Comparison of ENCODE assay signal across 8 cellular contexts in genomic region chr10:11610151-11610854, GRCh38. TPM values are rescaled to one million over a fixed set of nuclear protein-coding genes. Genes with fewer than 3 reads are reported as not detected.
DNase-seq lines count a peak whose midpoint lies in the region; ATAC-seq and TF ChIP-seq lines count a peak whose summit lies in the region.

No MANE protein-coding gene starts in this region.

- peak overlapping the region; percentile 81 for H3K4me3 ChIP-seq in brain microvascular endothelial cell (ENCODE audit: low read depth, low read length)

- peaks cover 6% of the 10 kb centered on the region for H3K9me3 Mint-ChIP-seq in mesothelial cell of epicardium

- in situ Hi-C loops in brain microvascular endothelial cell (cut with HindIII; ENCODE audit: low pct_ligation_motif_present, low sequenced_read_pairs): no loop called here

- peaks cover 2% of the 10 kb centered on the region for H3K36me3 Mint-ChIP-seq in mesothelial cell of epicardium

- TF ChIP-seq CTCF in brain microvascular endothelial cell (IDR thresholded peaks at IDR 0.05; ENCODE audit: low read depth, low read length, missing control alignments) (no peak), mesothelial cell of epicardium (IDR thresholded peaks at IDR 0.05; ENCODE audit: unreplicated experiment) (no peak), GM20000 (IDR thresholded peaks at IDR 0.05; ENCODE audit: extremely low read depth, missing control alignments) (no peak)

- no peaks in the 10 kb centered on the region for H3K27me3 Mint-ChIP-seq in mesothelial cell of epicardium (ENCODE audit: low read depth)

- H3K4me1 Mint-ChIP-seq in mesothelial cell of epicardium: peaks cover 37% of the 10 kb centered on the region

- peak; percentile 12 for DNase-seq in A172 (ENCODE audit: low spot score)
- peak; percentile 43 for DNase-seq in HT-29 (ENCODE audit: low spot score)
- DNase-seq in brain microvascular endothelial cell: no peak
- DNase-seq in mesothelial cell of epicardium (ENCODE audit: low spot score in 2 of 2, unreplicated experiment in 2 of 2): no peak
- no peak for DNase-seq in stimulated activated CD4-positive, alpha-beta T cell treated with anti-CD3 and anti-CD28 coated beads, Interleukin-4, amount 100 ng/mL, for 24 hours
- DNase-seq in GM20000 (ENCODE audit: low spot score): no peak
- no peak for DNase-seq in stimulated activated CD4-positive, alpha-beta T cell treated with anti-CD3 and anti-CD28 coated beads, Interleukin-1b, Interleukin-23, amount 100 ng/mL, for 48 hours

- no peak for ATAC-seq in GM19023 (IDR thresholded peaks at IDR 0.05; ENCODE audit: unreplicated experiment)

- peak overlapping the region; percentile 88 for H3K4me3 Mint-ChIP-seq in mesothelial cell of epicardium

- H3K27ac ChIP-seq in brain microvascular endothelial cell: no peak overlapping the region

- no peaks in the 10 kb centered on the region for H3K36me3 ChIP-seq in brain microvascular endothelial cell (replicated peaks)

- H3K27ac Mint-ChIP-seq in mesothelial cell of epicardium: peak overlapping the region; percentile 86

- H3K27me3 ChIP-seq in brain microvascular endothelial cell (replicated peaks): no peaks in the 10 kb centered on the region

RNA-seq across cellular contexts. Expression of gene USP6NL, which starts 1.1 kb away (rescaled TPM):
- 17.1 and 19.8 TPM in 2 replicates for total RNA-seq in A172 (2014; rRNA removed; shearing (Covaris generic))
- total RNA-seq in HT-29 (2014; rRNA removed; shearing (Covaris generic)): 16.9 and 18.6 TPM in 2 replicates
- total RNA-seq in mesothelial cell of epicardium: 34.8 to 36.4 TPM (median 35.8 TPM) in 3 replicates

Comparison
In these comparisons a context has a peak if more than half of its experiments do, and no peak if none do; other contexts are left out.
1. DNase-seq: peak in A172 (single experiment) and HT-29 (single experiment); none in brain microvascular endothelial cell (single experiment), mesothelial cell of epicardium (0 of 2), stimulated activated CD4-positive, alpha-beta T cell treated with anti-CD3 and anti-CD28 coated beads, Interleukin-4, amount 100 ng/mL, for 24 hours (single experiment), GM20000 (single experiment) and stimulated activated CD4-positive, alpha-beta T cell treated with anti-CD3 and anti-CD28 coated beads, Interleukin-1b, Interleukin-23, amount 100 ng/mL, for 48 hours (single experiment).